Comparison of ENCODE assay signal across 12 cellular contexts in genomic region chr4:75004755-75005668, GRCh38.
DNase-seq lines count a peak whose midpoint lies in the region; ATAC-seq and TF ChIP-seq lines count a peak whose summit lies in the region.
"Had no signal": no experiment of that assay in that cellular context is flagged by ENCODE, and none has a peak within 500 bp of the region (broad histone marks: within the 10 kb centered on the region; RNA-seq: fewer than 3 reads in every experiment).

No MANE protein-coding gene starts in this region.

- H3K9me3 Mint-ChIP-seq in WTC11: peaks cover 26% of the 10 kb centered on the region

- no peak overlapping the region for H3K4me3 ChIP-seq in Jurkat, Clone E6-1 (ENCODE audit: low read length)
- H3K4me3 ChIP-seq: sigmoid colon had no signal

- peaks cover 7% of the 10 kb centered on the region for H3K27me3 Mint-ChIP-seq in WTC11 (ENCODE audit: low read depth)

- POLR2A ChIA-PET in WTC11 (lab: Charles Lee): no interaction called here

- H3K4me1 Mint-ChIP-seq in WTC11: peaks cover 23% of the 10 kb centered on the region
- H3K4me1 Mint-ChIP-seq: stimulated activated effector memory CD8-positive, alpha-beta T cell treated with anti-CD3 and anti-CD28 coated beads, Interleukin-12 subunit alpha, Interleukin-12 subunit beta, amount 100 ng/mL, for 72 hours had no signal

- intact Hi-C loops in left cardiac atrium (cut with DNase I): no loop called here

- peaks cover 20% of the 10 kb centered on the region for H3K36me3 Mint-ChIP-seq in WTC11
- H3K36me3 Mint-ChIP-seq: stimulated activated effector memory CD8-positive, alpha-beta T cell treated with anti-CD3 and anti-CD28 coated beads, Interleukin-12 subunit alpha, Interleukin-12 subunit beta, amount 100 ng/mL, for 72 hours had no signal

- CTCF ChIA-PET in WTC11 (lab: Charles Lee): no interaction called here

- peak; percentile 91 for ATAC-seq in GM21619 (IDR thresholded peaks at IDR 0.05; ENCODE audit: unreplicated experiment)
- ATAC-seq in left cardiac atrium: peak; percentile 62 to 71
- no peak for ATAC-seq in WTC11
- no peak for ATAC-seq in GM18519 (IDR thresholded peaks at IDR 0.05; ENCODE audit: low FRiP score, unreplicated experiment)
- ATAC-seq: stimulated activated effector memory CD8-positive, alpha-beta T cell treated with anti-CD3 and anti-CD28 coated beads, Interleukin-12 subunit alpha, Interleukin-12 subunit beta, amount 100 ng/mL, for 72 hours had no signal

- TF ChIP-seq CTCF in WTC11 (IDR thresholded peaks at IDR 0.05): no peak

- H3K4me3 Mint-ChIP-seq in WTC11: no peak overlapping the region
- H3K4me3 Mint-ChIP-seq: dendritic cell treated with granulocyte-macrophage colony-stimulating factor and Interleukin-4, amounts not matched to agents 40 ng/mL and 50 ng/mL, for 4 days; stimulated activated effector memory CD8-positive, alpha-beta T cell treated with anti-CD3 and anti-CD28 coated beads, Interleukin-12 subunit alpha, Interleukin-12 subunit beta, amount 100 ng/mL, for 72 hours had no signal

- H3K27ac Mint-ChIP-seq in WTC11: no peak overlapping the region
- H3K27ac Mint-ChIP-seq: stimulated activated effector memory CD8-positive, alpha-beta T cell treated with anti-CD3 and anti-CD28 coated beads, Interleukin-12 subunit alpha, Interleukin-12 subunit beta, amount 100 ng/mL, for 72 hours had no signal

- peak; percentile 5 for DNase-seq in Daoy (ENCODE audit: low read depth)
- DNase-seq in Jurkat, Clone E6-1 (ENCODE audit: low read depth, low spot score): peak; percentile 9
- DNase-seq in left cardiac atrium: no peak
- DNase-seq in WTC11 (ENCODE audit: low spot score): no peak
- DNase-seq in NCI-H2081 treated with DMSO at 0.1 percent for 48 hours (lab: John Stamatoyannopoulos, UW): no peak
- DNase-seq in NCI-H748 treated with DMSO at 0.1 percent for 48 hours (lab: John Stamatoyannopoulos, UW): no peak
- DNase-seq: NCI-H1417, sigmoid colon had no signal

TF ChIP-seq in WTC11, 78 proteins besides CTCF, POLR2A, EP300 and RAD21:
- TF ChIP-seq FOXP1 (CRISPR knock-in tag; IDR thresholded peaks at IDR 0.05; ENCODE audit: borderline replicate concordance): no peak
- TF ChIP-seq CREB1 (CRISPR knock-in tag; IDR thresholded peaks at IDR 0.05): no peak
- TF ChIP-seq PREB (CRISPR knock-in tag; IDR thresholded peaks at IDR 0.05; ENCODE audit: borderline replicate concordance): no peak
- no peak for TF ChIP-seq HMGA2 (CRISPR knock-in tag; IDR thresholded peaks at IDR 0.05)
- no peak for TF ChIP-seq ZNF423 (CRISPR knock-in tag; IDR thresholded peaks at IDR 0.05)
- no peak for TF ChIP-seq FOXP4 (CRISPR knock-in tag; IDR thresholded peaks at IDR 0.05)
- no peak for TF ChIP-seq IRF2 (CRISPR knock-in tag; IDR thresholded peaks at IDR 0.05; ENCODE audit: borderline replicate concordance, low read depth)
- no peak for TF ChIP-seq AR (CRISPR knock-in tag; IDR thresholded peaks at IDR 0.05)
- no peak for TF ChIP-seq ETV6 (CRISPR knock-in tag; IDR thresholded peaks at IDR 0.05)
- TF ChIP-seq IRF1 (CRISPR knock-in tag; IDR thresholded peaks at IDR 0.05): no peak
- no peak for TF ChIP-seq ZBTB21 (CRISPR knock-in tag; IDR thresholded peaks at IDR 0.05; ENCODE audit: borderline replicate concordance)
- no peak for TF ChIP-seq ZNF232 (CRISPR knock-in tag; IDR thresholded peaks at IDR 0.05)
- no peak for TF ChIP-seq SOX15 (CRISPR knock-in tag; IDR thresholded peaks at IDR 0.05)
- TF ChIP-seq CREM (CRISPR knock-in tag; IDR thresholded peaks at IDR 0.05): no peak

Comparison
In these comparisons a context has a peak if more than half of its experiments do, and no peak if none do; other contexts are left out.
1. DNase-seq: peak in Daoy (single experiment) and Jurkat, Clone E6-1 (single experiment); none in left cardiac atrium (single experiment), WTC11 (single experiment), NCI-H2081 treated with DMSO at 0.1 percent for 48 hours (single experiment) and NCI-H748 treated with DMSO at 0.1 percent for 48 hours (single experiment).
2. ATAC-seq: peak in GM21619 (single experiment) and left cardiac atrium (2 of 2); none in WTC11 (single experiment) and GM18519 (single experiment).